8 cellular contexts compared by ENCODE assay signal in genomic region chr6:3887150-3887700, GRCh38. TPM values are rescaled to one million over a fixed set of nuclear protein-coding genes. Genes with fewer than 3 reads are reported as not detected.
A peak's percentile ranks its signal among the peaks of the same experiment; 100 is the strongest.
DNase-seq lines count a peak whose midpoint lies in the region; ATAC-seq, FAIRE-seq and TF ChIP-seq lines count a peak whose summit lies in the region.

No MANE protein-coding gene starts in this region.

- H3K4me2 ChIP-seq in DOHH2 (ENCODE audit: low read length) (no peak overlapping the region), OCI-LY7 (ENCODE audit: low read length) (no peak overlapping the region)

- no peak for FAIRE-seq in urothelium cell line (lab: Jason Lieb, UNC)

- intact Hi-C loops in OCI-LY7 (cut with micrococcal nuclease; ENCODE audit: unreplicated experiment) (no loop called here), posterior cingulate gyrus (cut with DNase I) (loop anchor here (1.0 kb wide), 1 partner anchor 145 kb away; no protein-coding TSS in a partner anchor)

- DNase-seq in OCI-LY7 (ENCODE audit: low spot score) (no peak), fibroblast of mammary gland (ENCODE audit: low read depth) (peak; percentile 63), pons (ENCODE audit: low spot score) (peak; percentile 60), COLO829 (ENCODE audit: low spot score) (no peak), urothelium cell line (ENCODE audit: low spot score) (no peak), posterior cingulate gyrus (no peak)

- peak; percentile 47 for TF ChIP-seq CTCF in DOHH2 (IDR thresholded peaks at IDR 0.05; ENCODE audit: low read depth, low read length, poor library complexity, severe bottlenecking)
- peak; percentile 44 for TF ChIP-seq CTCF in OCI-LY7 (conservative IDR thresholded peaks at IDR 0.05; ENCODE audit: low read length)
- TF ChIP-seq CTCF in fibroblast of mammary gland (conservative IDR thresholded peaks at IDR 0.05; ENCODE audit: control insufficient read depth, insufficient read depth, low read depth, low read length): peak; percentile 63

- CTCF ChIA-PET in OCI-LY7 (lab: Charles Lee; ENCODE audit: unreplicated experiment): no interaction called here

- no peak overlapping the region for H3K27ac ChIP-seq in DOHH2 (ENCODE audit: low read depth, low read length)
- no peak overlapping the region for H3K27ac ChIP-seq in OCI-LY7 (ENCODE audit: low read depth, low read length, poor library complexity, severe bottlenecking)

- no TSS peak for BruUV-seq in OCI-LY7 (replicated peaks; lab: Mats Ljungman, UMichigan)

- no peaks in the 10 kb centered on the region for H3K9me2 ChIP-seq in DOHH2 (replicated peaks; ENCODE audit: control insufficient read depth, low read length)
- no peaks in the 10 kb centered on the region for H3K9me2 ChIP-seq in OCI-LY7 (ENCODE audit: insufficient read depth, low read length)

- POLR2A ChIA-PET in OCI-LY7 (lab: Charles Lee): no interaction called here

- H3K36me3 ChIP-seq in DOHH2 (ENCODE audit: control insufficient read depth, low read length) (no peaks in the 10 kb centered on the region), OCI-LY7 (ENCODE audit: insufficient read depth, low read length) (no peaks in the 10 kb centered on the region)

- peaks cover 5% of the 10 kb centered on the region for H3K27me3 ChIP-seq in DOHH2 (ENCODE audit: control insufficient read depth, low read length)

- H4K20me1 ChIP-seq in DOHH2 (ENCODE audit: control insufficient read depth, insufficient read depth, low read depth, low read length) (no peaks in the 10 kb centered on the region), OCI-LY7 (ENCODE audit: insufficient read depth, low read length) (no peaks in the 10 kb centered on the region)

- no peak overlapping the region for H3K4me3 ChIP-seq in DOHH2 (ENCODE audit: low read length)
- no peak overlapping the region for H3K4me3 ChIP-seq in OCI-LY7 (ENCODE audit: low read depth, low read length, poor library complexity, severe bottlenecking)
- no peak overlapping the region for H3K4me3 ChIP-seq in fibroblast of mammary gland (ENCODE audit: control insufficient read depth, low read depth, low read length)

- no peaks in the 10 kb centered on the region for H3K4me1 ChIP-seq in DOHH2 (ENCODE audit: control insufficient read depth, low read length)
- no peaks in the 10 kb centered on the region for H3K4me1 ChIP-seq in OCI-LY7 (ENCODE audit: insufficient read depth, low read length, poor library complexity, severe bottlenecking)

- ATAC-seq in HG02884 (IDR thresholded peaks at IDR 0.05; ENCODE audit: unreplicated experiment): no peak

- H3F3A ChIP-seq in DOHH2 (ENCODE audit: control insufficient read depth, insufficient read depth): no peaks in the 10 kb centered on the region

- no peaks in the 10 kb centered on the region for H3K9me3 ChIP-seq in DOHH2 (ENCODE audit: control insufficient read depth, insufficient read depth, low read length)
- H3K9me3 ChIP-seq in OCI-LY7 (ENCODE audit: low read length): no peaks in the 10 kb centered on the region

- H3K79me2 ChIP-seq in DOHH2 (ENCODE audit: control insufficient read depth, low read length) (no peaks in the 10 kb centered on the region), OCI-LY7 (ENCODE audit: insufficient read depth, low read depth, low read length) (no peaks in the 10 kb centered on the region)

- H2AFZ ChIP-seq in OCI-LY7 (ENCODE audit: low read length): no peak overlapping the region

RNA-seq across cellular contexts. Expression of gene FAM50B, which starts 38.1 kb away (rescaled TPM):
- total RNA-seq in OCI-LY7 (2014; rRNA removed; shearing (Covaris generic)): not detected in 2 replicates
- not detected in 2 replicates for total RNA-seq in OCI-LY7 (2022)

Comparison
In these comparisons a context has a peak if more than half of its experiments do, and no peak if none do; other contexts are left out.
1. DNase-seq: peak in fibroblast of mammary gland (single experiment) and pons (single experiment); none in OCI-LY7 (single experiment), COLO829 (single experiment), urothelium cell line (single experiment) and posterior cingulate gyrus (0 of 10).
2. Peak in every context shown above with its lines, with median percentiles within 50 percentile points of each other: CTCF ChIP-seq.